In genomic region chr20:55456316-55456940, GRCh38 we compare ENCODE assay signal across 18 cellular contexts.
DNase-seq lines count a peak whose midpoint lies in the region; ATAC-seq, FAIRE-seq and TF ChIP-seq lines count a peak whose summit lies in the region.
"Had no signal": no experiment of that assay in that cellular context is flagged by ENCODE, and none has a peak within 500 bp of the region (broad histone marks: within the 10 kb centered on the region; RNA-seq: fewer than 3 reads in every experiment).

No MANE protein-coding gene starts in this region.

- no peaks in the 10 kb centered on the region for H3K9me3 Mint-ChIP-seq in MCF 10A (ENCODE audit: unreplicated experiment)

- TF ChIP-seq POLR2A in breast epithelium (IDR thresholded peaks at IDR 0.05) (no peak), H1 (IDR thresholded peaks at IDR 0.05; ENCODE audit: control extremely low read depth in 1 of 2, low read depth in 2 of 2, low read length in 2 of 2) (no peak)

- DNase-seq in MCF 10A (ENCODE audit: unreplicated experiment) (peak; percentile 31), breast epithelium (ENCODE audit: low spot score in 2 of 2) (no peak), H1 (ENCODE audit: low read depth in 1 of 2, low spot score in 2 of 2) (no peak), kidney tubule cell (ENCODE audit: low spot score) (peak; percentile 77), NCI-H1092 (lab: John Stamatoyannopoulos, UW) (no peak), NCI-H2107 treated with DMSO at 0.1 percent for 48 hours (lab: John Stamatoyannopoulos, UW; ENCODE audit: unreplicated experiment) (no peak)
- DNase-seq in activated CD4-positive, CD25-positive, alpha-beta regulatory T cell (lab: John Stamatoyannopoulos, UW) = no peak
- DNase-seq: AML-193, DMS79, NCI-H1417, NCI-H187, NCI-H345, NCI-H524 treated with DMSO at 0.1 percent for 48 hours, Right ventricle myocardium superior had no signal

- no peak overlapping the region for H3K4me2 ChIP-seq in H1 (ENCODE audit: insufficient read depth in 1 of 2, low read depth in 2 of 2, low read length in 2 of 2)

- H3K4ac ChIP-seq in H1 (replicated peaks; ENCODE audit: insufficient read length, low read depth, low read length) = no peak overlapping the region

- H2BK20ac ChIP-seq in H1 (ENCODE audit: low read length) = no peak overlapping the region

- H4K8ac ChIP-seq in H1 (ENCODE audit: extremely low read depth, insufficient read depth, low read length) = no peak overlapping the region

- no TSS peak for BruUV-seq in MCF 10A (replicated peaks; lab: Mats Ljungman, UMichigan)

- H2BK120ac ChIP-seq in H1 (replicated peaks; ENCODE audit: low read depth, low read length) = no peak overlapping the region

- H3K56ac ChIP-seq in H1 (replicated peaks; ENCODE audit: insufficient read length, low read depth, low read length) = no peak overlapping the region

- no peak overlapping the region for H3K27ac Mint-ChIP-seq in MCF 10A (ENCODE audit: low read depth, unreplicated experiment)

- FAIRE-seq in H1 (lab: Jason Lieb, UNC) = no peak

- H3K23ac ChIP-seq in H1 (ENCODE audit: insufficient read length) = no peak overlapping the region

- no peaks in the 10 kb centered on the region for H3K36me3 Mint-ChIP-seq in MCF 10A (ENCODE audit: insufficient read depth, unreplicated experiment)

- H2BK15ac ChIP-seq in H1 (ENCODE audit: low read length) = no peak overlapping the region

- H3K9ac ChIP-seq in H1 (replicated peaks in 1 of 4; ENCODE audit: extremely low read depth in 1 of 4, low read depth in 3 of 4, low read length in 3 of 4) = no peak overlapping the region

- H3K9me3 ChIP-seq in breast epithelium = no peaks in the 10 kb centered on the region
- no peaks in the 10 kb centered on the region; a peak in 1 of 4 replicates for H3K9me3 ChIP-seq in H1 (ENCODE audit: insufficient read depth in 2 of 2, low read depth in 1 of 2, low read length in 1 of 2)

- H3K23me2 ChIP-seq in H1 (ENCODE audit: low read depth, low read length) = no peaks in the 10 kb centered on the region

- WGBS in H1 (ENCODE audit: extremely low coverage in 1 of 2, insufficient coverage in 1 of 2, insufficient read length in 1 of 2, insufficient replicate concordance in 2 of 2, low coverage in 1 of 2, low lambda C conversion rate in 2 of 2, missing lambda C conversion rate in 1 of 2), 2 experiments = 86% methylated on average over 1 of the region's 1 CpG; no CpG with 5 or more reads in 1 of the 2 experiments

- no peaks in the 10 kb centered on the region for H3K27me3 Mint-ChIP-seq in MCF 10A (ENCODE audit: insufficient read depth, unreplicated experiment)

- H4K20me1 ChIP-seq in H1 (replicated peaks in 1 of 2; ENCODE audit: control insufficient read depth in 1 of 2, insufficient read depth in 2 of 2, low read length in 2 of 2) = no peaks in the 10 kb centered on the region

- H3K79me2 ChIP-seq in H1 (ENCODE audit: control insufficient read depth in 1 of 2, insufficient read depth in 2 of 2, low read length in 2 of 2) = no peaks in the 10 kb centered on the region

- CTCF ChIA-PET in MCF 10A (lab: Yijun Ruan, JAX) = no interaction called here
- CTCF ChIA-PET in H1 (lab: Charles Lee; ENCODE audit: partially characterized antibody) = no interaction called here

- no peak overlapping the region for H4K91ac ChIP-seq in H1 (replicated peaks; ENCODE audit: insufficient read length, low read length)

- TF ChIP-seq EP300 in H1 (IDR thresholded peaks at IDR 0.05; ENCODE audit: borderline replicate concordance in 1 of 2, low read depth in 2 of 2, low read length in 2 of 2) = no peak

- H3K4me3 ChIP-seq in breast epithelium = no peak overlapping the region
- H3K4me3 ChIP-seq in H1 (ENCODE audit: extremely low read depth in 1 of 4, insufficient read depth in 2 of 4, low read depth in 3 of 4, low read length in 4 of 4) = no peak overlapping the region

- no peaks in the 10 kb centered on the region for H3K79me1 ChIP-seq in H1 (ENCODE audit: low read depth, low read length)

- no peak for TF ChIP-seq RAD21 in H1 (IDR thresholded peaks at IDR 0.05 in 1 of 2, conservative IDR thresholded peaks at IDR 0.05 in 1 of 2; ENCODE audit: low read depth in 2 of 2, low read length in 2 of 2)

- no peak overlapping the region for H3K18ac ChIP-seq in H1 (ENCODE audit: extremely low read depth, low read length)

- H3K27me3 ChIP-seq in breast epithelium (no peaks in the 10 kb centered on the region), H1 (replicated peaks in 1 of 4; ENCODE audit: control insufficient read depth in 3 of 4, extremely low read depth in 1 of 4, insufficient read depth in 3 of 4, low read length in 3 of 4) (no peaks in the 10 kb centered on the region)

- H3K36me3 ChIP-seq in breast epithelium (no peaks in the 10 kb centered on the region), H1 (ENCODE audit: control insufficient read depth in 2 of 4, insufficient read depth in 4 of 4, low read length in 3 of 4) (no peaks in the 10 kb centered on the region)

- no peaks in the 10 kb centered on the region for H3K4me1 Mint-ChIP-seq in MCF 10A (ENCODE audit: insufficient read depth, unreplicated experiment)

- TF ChIP-seq CTCF in MCF 10A (IDR thresholded peaks at IDR 0.05; ENCODE audit: unreplicated experiment) = no peak
- no peak for TF ChIP-seq CTCF in breast epithelium (IDR thresholded peaks at IDR 0.05)
- TF ChIP-seq CTCF in H1 (IDR thresholded peaks at IDR 0.05; ENCODE audit: control extremely low read depth in 1 of 3, insufficient read depth in 1 of 3, low read depth in 1 of 3, low read length in 3 of 3) = no peak

- H3K4me3 Mint-ChIP-seq in MCF 10A (ENCODE audit: unreplicated experiment) = no peak overlapping the region

- POLR2A ChIA-PET in MCF 10A (lab: Yijun Ruan, JAX) = interaction anchor here (0.5 kb wide), 1 partner anchor 578 kb away, joined by 5 read pairs; no protein-coding TSS in a partner anchor
- POLR2A ChIA-PET in H1 (lab: Charles Lee; ENCODE audit: partially characterized antibody) = no interaction called here

- no peak for ATAC-seq in GM19463 (IDR thresholded peaks at IDR 0.05; ENCODE audit: unreplicated experiment)
- ATAC-seq: HCT116 had no signal

- no peak overlapping the region for H2BK12ac ChIP-seq in H1 (ENCODE audit: low read depth, low read length)

- no peak overlapping the region for H3K14ac ChIP-seq in H1 (ENCODE audit: insufficient read length)

- H3K4me1 ChIP-seq in breast epithelium = no peaks in the 10 kb centered on the region
- no peaks in the 10 kb centered on the region for H3K4me1 ChIP-seq in H1 (replicated peaks in 1 of 4; ENCODE audit: control insufficient read depth in 3 of 4, insufficient read depth in 4 of 4, low read length in 3 of 4)

- intact Hi-C loops in MCF 10A (cut with micrococcal nuclease) = no loop called here
- intact Hi-C loops in breast epithelium (cut with DNase I; ENCODE audit: low total_unique reads) = no loop called here

- H3K27ac ChIP-seq in breast epithelium = no peak overlapping the region
- H3K27ac ChIP-seq in H1 (ENCODE audit: low read depth, low read length) = no peak overlapping the region
- H3K27ac ChIP-seq: 22Rv1, C4-2B had no signal

- H4K5ac ChIP-seq in H1 (ENCODE audit: insufficient read length, low read depth, low read length) = no peak overlapping the region

- peak overlapping the region; percentile 66; the same call in 1 of the 2 replicates for H2AFZ ChIP-seq in H1 (ENCODE audit: low read length)

- H2AK5ac ChIP-seq in H1 (ENCODE audit: low read depth, low read length) = no peak overlapping the region

- H2BK5ac ChIP-seq in H1 (ENCODE audit: low read depth, low read length) = no peak overlapping the region

TF ChIP-seq in H1, 55 proteins besides CTCF, POLR2A, EP300 and RAD21 (continues in another document):
- TF ChIP-seq TAF7 (optimal IDR thresholded peaks at IDR 0.05; ENCODE audit: borderline replicate concordance, low read depth, low read length) = no peak
- no peak for TF ChIP-seq KDM4A (IDR thresholded peaks at IDR 0.05; ENCODE audit: low read depth, low read length, severe bottlenecking)

Comparison
In these comparisons a context has a peak if more than half of its experiments do, and no peak if none do; other contexts are left out.
1. DNase-seq: peak in MCF 10A (single experiment) and kidney tubule cell (single experiment); none in breast epithelium (0 of 2), H1 (0 of 2), activated CD4-positive, CD25-positive, alpha-beta regulatory T cell (0 of 4), NCI-H1092 (single experiment) and NCI-H2107 treated with DMSO at 0.1 percent for 48 hours (single experiment).